ENCODE assay signal across 22 cellular contexts in the genomic region with DNA sequence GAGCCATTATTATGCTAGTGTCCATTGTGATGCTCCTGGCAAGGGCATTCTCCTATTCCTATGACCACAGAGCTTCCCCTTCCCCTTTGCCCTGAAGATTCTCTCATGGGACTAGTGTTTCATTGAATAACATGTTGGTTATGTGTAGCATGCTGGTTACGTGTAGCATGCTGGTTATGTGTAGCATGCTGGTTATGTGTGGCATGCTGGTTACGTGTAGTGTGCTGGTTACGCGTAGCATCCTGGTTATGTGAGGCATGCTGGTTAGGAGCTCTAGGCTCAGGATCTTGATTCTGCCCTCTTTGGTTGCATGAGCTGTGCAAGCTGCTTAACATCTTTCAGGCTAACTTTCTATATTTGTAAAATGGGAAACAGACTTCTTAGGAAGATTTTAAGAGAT. TPM values are rescaled to one million over a fixed set of nuclear protein-coding genes. Genes with fewer than 3 reads are reported as not detected.
"Had no signal": no experiment of that assay in that cellular context is flagged by ENCODE, and none has a peak within 500 bp of the region (broad histone marks: within the 10 kb centered on the region; RNA-seq: fewer than 3 reads in every experiment).

No MANE protein-coding gene starts in this region.

- H3K27me3 ChIP-seq: MG63, SJCRH30 had no signal

- H3K9me3 ChIP-seq: MG63, SJCRH30 had no signal

- H3K27ac ChIP-seq: SJCRH30 had no signal

- DNase-seq: IMR-90, Karpas-422, KG1, MG63, NCI-H1092, NCI-H1105 treated with DMSO at 0.1 percent for 48 hours, NCI-H1436, NCI-H187, NCI-H2029, NCI-H2081 treated with DMSO at 0.1 percent for 48 hours, NCI-H2171, NCI-H226, NCI-H446, NCI-H510A, NCI-H524 treated with DMSO at 0.1 percent for 48 hours, NCI-H69, NCI-H774, SHP77 treated with DMSO at 0.1 percent for 48 hours, SJCRH30 had no signal

- FAIRE-seq: HepG2 had no signal

- H3K36me3 ChIP-seq: MG63, SJCRH30 had no signal

- H3K4me1 ChIP-seq: SJCRH30 had no signal

- H3K4me3 ChIP-seq: MG63, SJCRH30 had no signal

RNA-seq across cellular contexts. Expression of a gene that starts 46.5 kb away (rescaled TPM):
- total RNA-seq: HepG2, HT-29, IMR-90, Right ventricle myocardium inferior, SJCRH30 had no signal
- polyA plus RNA-seq: HepG2, IMR-90 had no signal
